ENCODE assay signal across 12 cellular contexts in genomic region chr13:29934531-29935308, GRCh38.
A peak's percentile ranks its signal among the peaks of the same experiment; 100 is the strongest.
DNase-seq lines count a peak whose midpoint lies in the region; TF ChIP-seq lines count a peak whose summit lies in the region.
"Had no signal": no experiment of that assay in that cellular context is flagged by ENCODE, and none has a peak within 500 bp of the region (broad histone marks: within the 10 kb centered on the region; RNA-seq: fewer than 3 reads in every experiment).

No MANE protein-coding gene starts in this region.

- peaks cover 41% of the 10 kb centered on the region for H3K4me1 ChIP-seq in effector memory CD4-positive, alpha-beta T cell (ENCODE audit: control insufficient read depth, insufficient read depth, low read length, poor library complexity, severe bottlenecking)
- H3K4me1 ChIP-seq in thymus (ENCODE audit: control insufficient read depth, insufficient read depth, low read length) = peaks cover 24% of the 10 kb centered on the region
- peaks cover 0 to 11% (median 8%) of the 10 kb centered on the region in 4 donors for H3K4me1 ChIP-seq in stomach
- H3K4me1 ChIP-seq: gastrocnemius medialis, prostate gland had no signal

- H3K4me3 ChIP-seq in effector memory CD4-positive, alpha-beta T cell (ENCODE audit: insufficient read depth, low read depth, low read length, poor library complexity, severe bottlenecking) = no peak overlapping the region
- H3K4me3 ChIP-seq in thymus (ENCODE audit: low read length) (no peak overlapping the region), stomach (no peak overlapping the region)
- H3K4me3 ChIP-seq: gastrocnemius medialis, prostate gland had no signal

- no peaks in the 10 kb centered on the region for H3K36me3 ChIP-seq in effector memory CD4-positive, alpha-beta T cell (ENCODE audit: control insufficient read depth, insufficient read depth, low read length)
- no peaks in the 10 kb centered on the region for H3K36me3 ChIP-seq in thymus (ENCODE audit: control insufficient read depth, insufficient read depth)
- H3K36me3 ChIP-seq in stomach = no peaks in the 10 kb centered on the region
- H3K36me3 ChIP-seq: gastrocnemius medialis, prostate gland had no signal

- DNase-seq in stimulated activated CD4-positive, alpha-beta T cell treated with anti-CD3 and anti-CD28 coated beads, Interleukin-15, amount 100 ng/mL, for 24 hours = peak; percentile 52
- no peak for DNase-seq in stimulated activated CD4-positive, alpha-beta T cell treated with anti-CD3 and anti-CD28 coated beads, Interleukin-12 subunit alpha, Interleukin-12 subunit beta, amount 100 ng/mL, for 4 hours
- DNase-seq in NCI-H524 treated with DMSO at 0.1 percent for 48 hours (lab: John Stamatoyannopoulos, UW) (peak; percentile 63), stomach (no peak), GM19240 (ENCODE audit: insufficient read length, low spot score) (no peak), NCI-H146 treated with DMSO at 0.1 percent for 48 hours (lab: John Stamatoyannopoulos, UW; ENCODE audit: unreplicated experiment) (no peak)
- no peak for DNase-seq in effector memory CD4-positive, alpha-beta T cell
- DNase-seq: gastrocnemius medialis, mammary epithelial cell, MV-4-11 had no signal

- no peak for TF ChIP-seq CTCF in stomach (IDR thresholded peaks at IDR 0.05)

- no peaks in the 10 kb centered on the region for H3K9me3 ChIP-seq in effector memory CD4-positive, alpha-beta T cell (ENCODE audit: control insufficient read depth, low read length)
- no peaks in the 10 kb centered on the region for H3K9me3 ChIP-seq in thymus (ENCODE audit: control insufficient read depth)
- H3K9me3 ChIP-seq in stomach = no peaks in the 10 kb centered on the region
- H3K9me3 ChIP-seq: gastrocnemius medialis, prostate gland had no signal

- no peak for TF ChIP-seq EP300 in stomach (IDR thresholded peaks at IDR 0.05)

- no peaks in the 10 kb centered on the region for H3K27me3 ChIP-seq in effector memory CD4-positive, alpha-beta T cell (replicated peaks; ENCODE audit: control insufficient read depth, insufficient read depth, low read length, poor library complexity, severe bottlenecking)
- H3K27me3 ChIP-seq in thymus (ENCODE audit: control insufficient read depth, insufficient read depth) (no peaks in the 10 kb centered on the region), stomach (no peaks in the 10 kb centered on the region)
- H3K27me3 ChIP-seq: gastrocnemius medialis had no signal

- peak overlapping the region; percentile 62 for H3K27ac ChIP-seq in effector memory CD4-positive, alpha-beta T cell (ENCODE audit: insufficient read depth, low read length, poor library complexity, severe bottlenecking)
- peak overlapping the region; percentile 79 for H3K27ac ChIP-seq in thymus (ENCODE audit: low read depth)
- no peak overlapping the region for H3K27ac ChIP-seq in stomach
- H3K27ac ChIP-seq: gastrocnemius medialis, prostate gland had no signal

- no peak for TF ChIP-seq POLR2A in stomach (IDR thresholded peaks at IDR 0.05)

- intact Hi-C loops in stomach (cut with DNase I; ENCODE audit: low total_unique reads) = no loop called here

- WGBS in thymus = 93% methylated on average over 7 of the region's 7 CpGs
- WGBS in stomach, 5 donors = 76 to 90% (median 77%) methylated on average over 7 of the region's 7 CpGs

Comparison
In these comparisons a context has a peak if more than half of its experiments do, and no peak if none do; other contexts are left out.
1. DNase-seq: peak in stimulated activated CD4-positive, alpha-beta T cell treated with anti-CD3 and anti-CD28 coated beads, Interleukin-15, amount 100 ng/mL, for 24 hours (single experiment) and NCI-H524 treated with DMSO at 0.1 percent for 48 hours (single experiment); none in stimulated activated CD4-positive, alpha-beta T cell treated with anti-CD3 and anti-CD28 coated beads, Interleukin-12 subunit alpha, Interleukin-12 subunit beta, amount 100 ng/mL, for 4 hours (single experiment), effector memory CD4-positive, alpha-beta T cell (0 of 3), stomach (single experiment), GM19240 (single experiment) and NCI-H146 treated with DMSO at 0.1 percent for 48 hours (single experiment).
2. H3K27ac ChIP-seq: peak in effector memory CD4-positive, alpha-beta T cell (single experiment) and thymus (single experiment); none in stomach (0 of 5).